Comparison of ENCODE assay signal across 8 cellular contexts in genomic region chr6:29649701-29650673, GRCh38. TPM values are rescaled to one million over a fixed set of nuclear protein-coding genes. Genes with fewer than 3 reads are reported as not detected.
DNase-seq lines count a peak whose midpoint lies in the region; ATAC-seq, FAIRE-seq and TF ChIP-seq lines count a peak whose summit lies in the region.

No MANE protein-coding gene starts in this region.

- peak; percentile 97 for ATAC-seq in foreskin keratinocyte

- no peak overlapping the region for H3K4ac ChIP-seq in H9 (ENCODE audit: low read depth, low read length)

- H2BK120ac ChIP-seq in H9 (ENCODE audit: low read depth, low read length, poor library complexity, severe bottlenecking) = no peak overlapping the region

- H3K9me3 Mint-ChIP-seq in H9 = no peaks in the 10 kb centered on the region

- no peaks in the 10 kb centered on the region for H4K20me1 ChIP-seq in H9 (ENCODE audit: control insufficient read depth, insufficient read depth, insufficient read length)

- H4K91ac ChIP-seq in H9 (ENCODE audit: insufficient read length, low read depth, low read length) = no peak overlapping the region

- H2BK20ac ChIP-seq in H9 (ENCODE audit: low read depth, low read length, poor library complexity, severe bottlenecking) = no peak overlapping the region

- H2BK5ac ChIP-seq in H9 (ENCODE audit: insufficient read length, low read length) = no peak overlapping the region

- peak overlapping the region; percentile 82 for H3K4me2 ChIP-seq in H9 (ENCODE audit: insufficient read depth, insufficient read length, low read length)

- no peak overlapping the region for H2BK12ac ChIP-seq in H9 (ENCODE audit: insufficient read length, low read depth, low read length)

- no peak overlapping the region for H3K56ac ChIP-seq in H9 (ENCODE audit: insufficient read length, low read depth, low read length)

- H3K27ac ChIP-seq in H9 (ENCODE audit: insufficient read length, low read depth, low read length) (peak overlapping the region; percentile 27), foreskin keratinocyte (no peak overlapping the region), subcutaneous abdominal adipose tissue (ENCODE audit: low read depth, low read length) (peak overlapping the region; percentile 73)

- TF ChIP-seq CTCF in H9 (conservative IDR thresholded peaks at IDR 0.05) = peak; percentile 94
- TF ChIP-seq CTCF in foreskin keratinocyte (conservative IDR thresholded peaks at IDR 0.05) = peak; percentile 99

- peak overlapping the region; percentile 24 for H3K18ac ChIP-seq in H9 (ENCODE audit: insufficient read length, low read depth, low read length)

- H3K27ac Mint-ChIP-seq in H9 = peak overlapping the region; percentile 98 to 99 (median 99)

- no peak overlapping the region for H2AK5ac ChIP-seq in H9 (ENCODE audit: insufficient read length, low read length)

- H4K8ac ChIP-seq in H9 (replicated peaks; ENCODE audit: insufficient read length, low read depth, low read length) = no peak overlapping the region

- WGBS in H9 (ENCODE audit: extremely low coverage, insufficient read length, low lambda C conversion rate) = no CpG with 5 or more reads among the region's 33 CpGs

- H3K23me2 ChIP-seq in H9 (ENCODE audit: insufficient read length, low read depth, low read length, poor library complexity, severe bottlenecking) = no peaks in the 10 kb centered on the region

- H3K14ac ChIP-seq in H9 (ENCODE audit: insufficient read depth, low read length) = no peak overlapping the region

- H3K4me3 Mint-ChIP-seq in H9 = peak overlapping the region; percentile 77 to 88

- peaks cover 27% of the 10 kb centered on the region in 2 experiments for H3K4me1 Mint-ChIP-seq in H9

- H3K9ac ChIP-seq in H9 (ENCODE audit: extremely low read depth, insufficient read length, low read length) (no peak overlapping the region), subcutaneous abdominal adipose tissue (ENCODE audit: low read length in 5 of 5) (peak overlapping the region; percentile 31 to 91 (median 71))

- no peak overlapping the region for H2AFZ ChIP-seq in H9 (ENCODE audit: low read length)
- H2AFZ ChIP-seq in neuron (ENCODE audit: low read depth, low read length) = peak overlapping the region; percentile 57

- no peaks in the 10 kb centered on the region for H3K36me3 Mint-ChIP-seq in H9 (ENCODE audit: insufficient read depth in 1 of 3, low read depth in 3 of 3)

- H3K4me1 ChIP-seq in H9 (ENCODE audit: insufficient read depth, low read length) (peaks cover 2% of the 10 kb centered on the region; the same call in 1 of the 2 replicates), foreskin keratinocyte (peaks cover 3% of the 10 kb centered on the region), neuron (ENCODE audit: insufficient read depth, low read length) (no peaks in the 10 kb centered on the region), subcutaneous abdominal adipose tissue (ENCODE audit: control insufficient read depth in 5 of 5, insufficient read depth in 5 of 5, low read length in 5 of 5) (peaks cover 0 to 11% (median 10%) of the 10 kb centered on the region in 5 donors)

- FAIRE-seq in G401.6 (lab: Jason Lieb, UNC) = peak; percentile 95

- H3K27me3 Mint-ChIP-seq in H9 (ENCODE audit: low read depth) = no peaks in the 10 kb centered on the region

- no peaks in the 10 kb centered on the region for H3K79me2 ChIP-seq in H9 (ENCODE audit: insufficient read depth, low read length)

- H3K27me3 ChIP-seq in H9 (ENCODE audit: insufficient read depth, low read length) (no peaks in the 10 kb centered on the region), foreskin keratinocyte (no peaks in the 10 kb centered on the region), neuron (ENCODE audit: insufficient read depth, low read length) (peaks cover 2% of the 10 kb centered on the region), subcutaneous abdominal adipose tissue (ENCODE audit: control insufficient read depth in 5 of 5, insufficient read depth in 4 of 5, low read length in 5 of 5) (peaks cover 0 to 5% (median 1%) of the 10 kb centered on the region in 5 donors)

- H3K36me3 ChIP-seq in neuron (ENCODE audit: insufficient read depth, low read length) (no peaks in the 10 kb centered on the region), subcutaneous abdominal adipose tissue (ENCODE audit: control insufficient read depth in 5 of 5, insufficient read depth in 5 of 5, low read length in 5 of 5) (no peaks in the 10 kb centered on the region)

- no peak overlapping the region for H3K23ac ChIP-seq in H9 (ENCODE audit: insufficient read length, low read depth, low read length)

- H3K9me3 ChIP-seq in H9 (ENCODE audit: control insufficient read depth, low read depth, low read length) (no peaks in the 10 kb centered on the region), neuron (ENCODE audit: low read length) (no peaks in the 10 kb centered on the region), subcutaneous abdominal adipose tissue (ENCODE audit: control insufficient read depth in 5 of 5, low read length in 5 of 5) (no peaks in the 10 kb centered on the region)

- DNase-seq in H9 (peak; percentile 98), M059J (ENCODE audit: low read depth) (peak; percentile 99), SHP77 (lab: John Stamatoyannopoulos, UW) (peak; percentile 96 to 97), activated gamma-delta T cell treated with Interleukin-2 at 50 U/mL for 16 hours (peak; percentile 98), foreskin keratinocyte (peak; percentile 83 to 93)

- H3T11ph ChIP-seq in H9 (ENCODE audit: low read length) = no peak overlapping the region

- no peaks in the 10 kb centered on the region for H3K79me1 ChIP-seq in H9 (ENCODE audit: insufficient read depth, low read depth, low read length, poor library complexity, severe bottlenecking)

- peak overlapping the region; percentile 55 for H3K4me3 ChIP-seq in neuron (ENCODE audit: low read length)
- peak overlapping the region; percentile 69 to 92 (median 91) for H3K4me3 ChIP-seq in subcutaneous abdominal adipose tissue (ENCODE audit: low read depth in 1 of 5, low read length in 5 of 5)

- no peak overlapping the region for H4K5ac ChIP-seq in H9 (ENCODE audit: insufficient read length, low read depth, low read length)

- H2BK15ac ChIP-seq in H9 (ENCODE audit: low read depth, low read length) = no peak overlapping the region

RNA-seq across cellular contexts. Expression of gene MOG, which starts 6.9 kb away (rescaled TPM):
- total RNA-seq in H9 (2021) (0.55 and 0.83 TPM in 2 replicates), foreskin keratinocyte (not detected in 2 replicates)
- not detected in 2 replicates for total RNA-seq in M059J (2014; rRNA removed; shearing (Covaris generic))
- not detected in 2 replicates for polyA plus RNA-seq in foreskin keratinocyte

RNA-seq across cellular contexts. Expression of gene GABBR1, which starts 17.0 kb away (rescaled TPM):
- total RNA-seq in H9 (2021) = 132 and 146 TPM in 2 replicates
- 2.1 TPM in 2 replicates for total RNA-seq in M059J (2014; rRNA removed; shearing (Covaris generic))
- total RNA-seq in foreskin keratinocyte = 10.3 and 12.2 TPM in 2 replicates
- 6.0 and 6.4 TPM in 2 replicates for polyA plus RNA-seq in foreskin keratinocyte

RNA-seq across cellular contexts. Expression of gene ZFP57, which starts 31.0 kb away (rescaled TPM):
- 1.4 and 1.7 TPM in 2 replicates for total RNA-seq in H9 (2021)
- 0.05 TPM in 1 of 2 replicates, not detected in the other for total RNA-seq in M059J (2014; rRNA removed; shearing (Covaris generic))
- 1.3 and 20.1 TPM in 2 replicates for total RNA-seq in foreskin keratinocyte
- polyA plus RNA-seq in foreskin keratinocyte = 1.7 and 23.1 TPM in 2 replicates

Comparison
In these comparisons a context has a peak if more than half of its experiments do, and no peak if none do; other contexts are left out.
1. RNA of gene GABBR1, which starts 17.0 kb away (total RNA-seq): 132 to 146 TPM in H9; 10.3 to 12.2 TPM in foreskin keratinocyte and 2.1 TPM in M059J; every median in the first group is over 10 times any median in the second.
2. Peak in every context shown above with its lines, with median percentiles within 50 percentile points of each other: DNase-seq.